27 cellular contexts compared by ENCODE assay signal in the genomic region with DNA sequence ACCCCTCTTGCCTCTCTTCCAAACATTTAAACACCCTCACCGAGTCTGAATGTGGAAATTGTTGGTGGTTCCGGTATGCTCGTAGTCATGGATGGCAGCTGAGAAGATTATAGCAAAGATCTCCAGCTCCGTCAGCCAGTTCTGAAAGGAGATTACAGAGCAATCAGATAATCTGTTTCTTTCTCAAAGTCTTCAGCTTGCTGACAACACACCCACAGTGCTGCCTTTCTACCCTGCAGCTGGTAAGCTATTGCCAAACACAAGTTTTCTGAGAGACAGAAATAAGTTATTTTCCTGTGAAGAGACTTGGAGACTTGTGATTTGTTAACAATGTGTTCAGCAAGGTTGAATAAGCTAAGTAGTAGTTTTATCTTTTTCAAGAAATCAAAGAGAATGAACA.
DNase-seq lines count a peak whose midpoint lies in the region; ATAC-seq and TF ChIP-seq lines count a peak whose summit lies in the region.
"Had no signal": no experiment of that assay in that cellular context is flagged by ENCODE, and none has a peak within 500 bp of the region (broad histone marks: within the 10 kb centered on the region; RNA-seq: fewer than 3 reads in every experiment).

No MANE protein-coding gene starts in this region.

- H3K27ac ChIP-seq in GM23338 (ENCODE audit: low read depth) = no peak overlapping the region
- H3K27ac ChIP-seq in parathyroid adenoma = peak overlapping the region; percentile 29
- no peak overlapping the region for H3K27ac ChIP-seq in CD8-positive, alpha-beta T cell (ENCODE audit: low read depth, low read length)
- H3K27ac ChIP-seq: A549, C4-2B, HL-60 had no signal

- H2AFZ ChIP-seq in GM23338 = peak overlapping the region; percentile 72; the same call in 1 of the 2 replicates
- peak overlapping the region; percentile 26 for H2AFZ ChIP-seq in parathyroid adenoma

- H3K4me1 ChIP-seq in GM23338 (ENCODE audit: insufficient read depth) = no peaks in the 10 kb centered on the region
- H3K4me1 ChIP-seq in parathyroid adenoma = no peaks in the 10 kb centered on the region
- no peaks in the 10 kb centered on the region for H3K4me1 ChIP-seq in CD8-positive, alpha-beta T cell (ENCODE audit: insufficient read depth, low read length)
- H3K4me1 ChIP-seq: A549, HAP-1 had no signal

- no peaks in the 10 kb centered on the region for H3K9me3 ChIP-seq in parathyroid adenoma (ENCODE audit: control insufficient read depth, low read length)
- no peaks in the 10 kb centered on the region for H3K9me3 ChIP-seq in CD8-positive, alpha-beta T cell (ENCODE audit: low read length)
- H3K9me3 ChIP-seq: HAP-1, SK-N-SH had no signal

- intact Hi-C loops in CD8-positive, alpha-beta T cell (cut with DNase I, micrococcal nuclease) = no loop called here

- peaks cover 4% of the 10 kb centered on the region; the same call in 1 of the 2 replicates for H3K27me3 ChIP-seq in GM23338 (ENCODE audit: insufficient read depth)
- no peaks in the 10 kb centered on the region for H3K27me3 ChIP-seq in parathyroid adenoma (ENCODE audit: control insufficient read depth, insufficient read depth, low read length)
- H3K27me3 ChIP-seq in CD8-positive, alpha-beta T cell (ENCODE audit: insufficient read depth, low read length) = no peaks in the 10 kb centered on the region

- H3K4me3 ChIP-seq in GM23338 (no peak overlapping the region), fibroblast of villous mesenchyme (ENCODE audit: low read depth, low read length) (no peak overlapping the region), parathyroid adenoma (ENCODE audit: low read depth, low read length) (no peak overlapping the region)
- H3K4me3 ChIP-seq in CD8-positive, alpha-beta T cell (ENCODE audit: low read depth, low read length) = no peak overlapping the region
- H3K4me3 ChIP-seq: A549, HAP-1 had no signal

- H3K27ac Mint-ChIP-seq in GM23338 = no peak overlapping the region
- H3K27ac Mint-ChIP-seq in CD8-positive, alpha-beta T cell = no peak overlapping the region
- H3K27ac Mint-ChIP-seq: B cell had no signal

- H3K9me2 ChIP-seq in GM23338 (ENCODE audit: insufficient read depth) = no peaks in the 10 kb centered on the region
- H3K9me2 ChIP-seq: SK-N-SH had no signal

- no peak for ATAC-seq in GM23338
- no peak for ATAC-seq in CD8-positive, alpha-beta T cell
- ATAC-seq in HG03108 (IDR thresholded peaks at IDR 0.05; ENCODE audit: unreplicated experiment) = no peak
- ATAC-seq: A549, PC-3 had no signal

- no peaks in the 10 kb centered on the region for H3K9me3 Mint-ChIP-seq in GM23338
- H3K9me3 Mint-ChIP-seq in CD8-positive, alpha-beta T cell = peaks cover 2% of the 10 kb centered on the region

- no peaks in the 10 kb centered on the region for H4K20me1 ChIP-seq in GM23338 (replicated peaks; ENCODE audit: insufficient read depth)

- no peak overlapping the region for H3K4me2 ChIP-seq in GM23338
- peak overlapping the region; percentile 11 for H3K4me2 ChIP-seq in parathyroid adenoma (ENCODE audit: low read length)
- H3K4me2 ChIP-seq: A549, SK-N-SH had no signal

- H3K79me2 ChIP-seq in GM23338 (replicated peaks; ENCODE audit: insufficient read depth) (no peaks in the 10 kb centered on the region), parathyroid adenoma (no peaks in the 10 kb centered on the region)

- H3K36me3 ChIP-seq in GM23338 (ENCODE audit: insufficient read depth) (no peaks in the 10 kb centered on the region), parathyroid adenoma (ENCODE audit: control insufficient read depth, insufficient read depth, low read length) (no peaks in the 10 kb centered on the region)
- no peaks in the 10 kb centered on the region for H3K36me3 ChIP-seq in CD8-positive, alpha-beta T cell (ENCODE audit: insufficient read depth, low read length)
- H3K36me3 ChIP-seq: HAP-1 had no signal

- POLR2A ChIA-PET in CD8-positive, alpha-beta T cell (lab: Charles Lee) = no interaction called here

- H3F3A ChIP-seq in GM23338 (replicated peaks; ENCODE audit: low read depth) = no peaks in the 10 kb centered on the region

- H3K4me1 Mint-ChIP-seq in GM23338 = no peaks in the 10 kb centered on the region; the same call in 2 of the 3 replicates
- no peaks in the 10 kb centered on the region for H3K4me1 Mint-ChIP-seq in CD8-positive, alpha-beta T cell (ENCODE audit: low read depth)
- H3K4me1 Mint-ChIP-seq: B cell; CD8-positive, alpha-beta memory T cell had no signal

- H3K36me3 Mint-ChIP-seq in GM23338 (ENCODE audit: low read depth) = no peaks in the 10 kb centered on the region
- no peaks in the 10 kb centered on the region for H3K36me3 Mint-ChIP-seq in CD8-positive, alpha-beta T cell
- H3K36me3 Mint-ChIP-seq: CD8-positive, alpha-beta memory T cell had no signal

- no peak for DNase-seq in GM23338 (ENCODE audit: low spot score)
- DNase-seq in NCI-H82 treated with DMSO at 0.1 percent for 48 hours (lab: John Stamatoyannopoulos, UW; ENCODE audit: unreplicated experiment) = peak; percentile 78
- peak; percentile 6 for DNase-seq in fibroblast of villous mesenchyme (ENCODE audit: low read depth)
- DNase-seq in NCI-H1048 (lab: John Stamatoyannopoulos, UW) = no peak
- no peak for DNase-seq in CD8-positive, alpha-beta T cell
- DNase-seq in Ammon's horn (ENCODE audit: low spot score) = no peak
- DNase-seq: CD8-positive, alpha-beta memory T cell; GOT3; NCI-H1092; NCI-H1436; NCI-H187; NCI-H2081 treated with DMSO at 0.1 percent for 48 hours; NCI-H2171 treated with DMSO at 0.1 percent for 48 hours; NCI-H345; NCI-H524; NCI-H748 treated with DMSO at 0.1 percent for 48 hours; NK-92 treated with Interleukin-12 subunit alpha and Interleukin-12 subunit beta, amount 100 ng/mL, for 24 hours; PC-3; SK-N-SH; SW 1271 had no signal

- TF ChIP-seq CTCF in GM23338 (conservative IDR thresholded peaks at IDR 0.05; ENCODE audit: low read depth in 2 of 2) (no peak), fibroblast of villous mesenchyme (IDR thresholded peaks at IDR 0.05; ENCODE audit: insufficient read depth, low read depth, low read length) (no peak), parathyroid adenoma (IDR thresholded peaks at IDR 0.05) (no peak)
- no peak for TF ChIP-seq CTCF in CD8-positive, alpha-beta T cell (IDR thresholded peaks at IDR 0.05)

- H3K4me3 Mint-ChIP-seq in GM23338 = no peak overlapping the region
- H3K4me3 Mint-ChIP-seq in CD8-positive, alpha-beta T cell = no peak overlapping the region
- H3K4me3 Mint-ChIP-seq: B cell; CD8-positive, alpha-beta memory T cell had no signal

- H3K9ac ChIP-seq in parathyroid adenoma = no peak overlapping the region
- H3K9ac ChIP-seq: SK-N-SH had no signal

- CTCF ChIA-PET in CD8-positive, alpha-beta T cell (lab: Charles Lee) = no interaction called here

- peaks cover 2% of the 10 kb centered on the region for H3K27me3 Mint-ChIP-seq in GM23338 (ENCODE audit: insufficient read depth, low read depth, poor library complexity)
- no peaks in the 10 kb centered on the region for H3K27me3 Mint-ChIP-seq in CD8-positive, alpha-beta T cell (ENCODE audit: low read depth)
- H3K27me3 Mint-ChIP-seq: B cell; CD8-positive, alpha-beta memory T cell had no signal

TF ChIP-seq in GM23338, 12 proteins besides CTCF, POLR2A, EP300 and RAD21 (continues in another document):
- TF ChIP-seq JUNB (IDR thresholded peaks at IDR 0.05; ENCODE audit: unreplicated experiment) = no peak
- TF ChIP-seq ZNF331 (CRISPR knock-in tag; IDR thresholded peaks at IDR 0.05; ENCODE audit: low read depth) = no peak

Comparison
In these comparisons a context has a peak if more than half of its experiments do, and no peak if none do; other contexts are left out.
1. DNase-seq: peak in NCI-H82 treated with DMSO at 0.1 percent for 48 hours (single experiment) and fibroblast of villous mesenchyme (single experiment); none in GM23338 (single experiment), NCI-H1048 (single experiment), CD8-positive, alpha-beta T cell (0 of 7) and Ammon's horn (single experiment).